1 cellular context compared by ENCODE assay signal in the genomic region with DNA sequence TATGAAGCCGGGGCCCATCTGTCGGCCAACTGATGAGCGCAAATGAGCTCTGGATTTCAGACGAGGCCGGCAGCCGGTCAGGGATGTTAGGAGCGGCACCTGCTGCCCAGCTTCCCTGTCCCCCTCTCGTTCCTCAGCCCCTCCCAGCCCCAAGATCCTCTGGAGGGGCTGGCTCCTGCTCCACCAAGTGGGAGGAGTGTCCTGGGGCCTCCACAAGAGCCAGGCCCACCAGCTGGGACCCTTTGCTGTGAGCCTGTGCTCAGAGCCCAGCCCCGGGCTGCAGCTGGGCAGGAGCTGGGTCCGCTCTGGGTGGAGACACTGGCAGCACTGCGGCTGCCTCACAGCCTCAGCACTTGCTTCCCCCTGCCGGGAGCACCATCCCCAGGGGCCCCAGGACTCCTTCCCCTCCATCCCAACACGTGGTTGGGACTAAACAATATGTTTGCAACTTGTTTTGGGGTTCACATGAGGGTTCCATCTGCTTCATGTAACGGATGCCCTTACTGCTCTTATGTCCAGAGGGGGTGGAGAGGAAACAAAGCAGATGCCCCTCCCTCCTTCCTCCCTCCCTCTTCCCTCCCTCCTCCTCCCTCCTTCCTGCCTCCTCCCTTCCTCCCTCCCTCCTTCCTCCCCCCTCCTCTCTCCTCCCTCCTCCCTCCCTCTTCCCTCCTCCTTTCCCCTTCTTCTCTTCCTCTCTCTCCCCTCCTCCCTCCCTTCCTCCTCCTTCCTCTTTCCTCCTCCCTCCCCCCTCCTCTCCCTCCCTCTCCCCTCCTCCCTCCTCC.
TF ChIP-seq lines count a peak whose summit lies in the region.

No MANE protein-coding gene starts in this region.

TF ChIP-seq in GM23338, 12 proteins besides CTCF, POLR2A, EP300 and RAD21 (continued from another document):
- TF ChIP-seq, protein P1, sequence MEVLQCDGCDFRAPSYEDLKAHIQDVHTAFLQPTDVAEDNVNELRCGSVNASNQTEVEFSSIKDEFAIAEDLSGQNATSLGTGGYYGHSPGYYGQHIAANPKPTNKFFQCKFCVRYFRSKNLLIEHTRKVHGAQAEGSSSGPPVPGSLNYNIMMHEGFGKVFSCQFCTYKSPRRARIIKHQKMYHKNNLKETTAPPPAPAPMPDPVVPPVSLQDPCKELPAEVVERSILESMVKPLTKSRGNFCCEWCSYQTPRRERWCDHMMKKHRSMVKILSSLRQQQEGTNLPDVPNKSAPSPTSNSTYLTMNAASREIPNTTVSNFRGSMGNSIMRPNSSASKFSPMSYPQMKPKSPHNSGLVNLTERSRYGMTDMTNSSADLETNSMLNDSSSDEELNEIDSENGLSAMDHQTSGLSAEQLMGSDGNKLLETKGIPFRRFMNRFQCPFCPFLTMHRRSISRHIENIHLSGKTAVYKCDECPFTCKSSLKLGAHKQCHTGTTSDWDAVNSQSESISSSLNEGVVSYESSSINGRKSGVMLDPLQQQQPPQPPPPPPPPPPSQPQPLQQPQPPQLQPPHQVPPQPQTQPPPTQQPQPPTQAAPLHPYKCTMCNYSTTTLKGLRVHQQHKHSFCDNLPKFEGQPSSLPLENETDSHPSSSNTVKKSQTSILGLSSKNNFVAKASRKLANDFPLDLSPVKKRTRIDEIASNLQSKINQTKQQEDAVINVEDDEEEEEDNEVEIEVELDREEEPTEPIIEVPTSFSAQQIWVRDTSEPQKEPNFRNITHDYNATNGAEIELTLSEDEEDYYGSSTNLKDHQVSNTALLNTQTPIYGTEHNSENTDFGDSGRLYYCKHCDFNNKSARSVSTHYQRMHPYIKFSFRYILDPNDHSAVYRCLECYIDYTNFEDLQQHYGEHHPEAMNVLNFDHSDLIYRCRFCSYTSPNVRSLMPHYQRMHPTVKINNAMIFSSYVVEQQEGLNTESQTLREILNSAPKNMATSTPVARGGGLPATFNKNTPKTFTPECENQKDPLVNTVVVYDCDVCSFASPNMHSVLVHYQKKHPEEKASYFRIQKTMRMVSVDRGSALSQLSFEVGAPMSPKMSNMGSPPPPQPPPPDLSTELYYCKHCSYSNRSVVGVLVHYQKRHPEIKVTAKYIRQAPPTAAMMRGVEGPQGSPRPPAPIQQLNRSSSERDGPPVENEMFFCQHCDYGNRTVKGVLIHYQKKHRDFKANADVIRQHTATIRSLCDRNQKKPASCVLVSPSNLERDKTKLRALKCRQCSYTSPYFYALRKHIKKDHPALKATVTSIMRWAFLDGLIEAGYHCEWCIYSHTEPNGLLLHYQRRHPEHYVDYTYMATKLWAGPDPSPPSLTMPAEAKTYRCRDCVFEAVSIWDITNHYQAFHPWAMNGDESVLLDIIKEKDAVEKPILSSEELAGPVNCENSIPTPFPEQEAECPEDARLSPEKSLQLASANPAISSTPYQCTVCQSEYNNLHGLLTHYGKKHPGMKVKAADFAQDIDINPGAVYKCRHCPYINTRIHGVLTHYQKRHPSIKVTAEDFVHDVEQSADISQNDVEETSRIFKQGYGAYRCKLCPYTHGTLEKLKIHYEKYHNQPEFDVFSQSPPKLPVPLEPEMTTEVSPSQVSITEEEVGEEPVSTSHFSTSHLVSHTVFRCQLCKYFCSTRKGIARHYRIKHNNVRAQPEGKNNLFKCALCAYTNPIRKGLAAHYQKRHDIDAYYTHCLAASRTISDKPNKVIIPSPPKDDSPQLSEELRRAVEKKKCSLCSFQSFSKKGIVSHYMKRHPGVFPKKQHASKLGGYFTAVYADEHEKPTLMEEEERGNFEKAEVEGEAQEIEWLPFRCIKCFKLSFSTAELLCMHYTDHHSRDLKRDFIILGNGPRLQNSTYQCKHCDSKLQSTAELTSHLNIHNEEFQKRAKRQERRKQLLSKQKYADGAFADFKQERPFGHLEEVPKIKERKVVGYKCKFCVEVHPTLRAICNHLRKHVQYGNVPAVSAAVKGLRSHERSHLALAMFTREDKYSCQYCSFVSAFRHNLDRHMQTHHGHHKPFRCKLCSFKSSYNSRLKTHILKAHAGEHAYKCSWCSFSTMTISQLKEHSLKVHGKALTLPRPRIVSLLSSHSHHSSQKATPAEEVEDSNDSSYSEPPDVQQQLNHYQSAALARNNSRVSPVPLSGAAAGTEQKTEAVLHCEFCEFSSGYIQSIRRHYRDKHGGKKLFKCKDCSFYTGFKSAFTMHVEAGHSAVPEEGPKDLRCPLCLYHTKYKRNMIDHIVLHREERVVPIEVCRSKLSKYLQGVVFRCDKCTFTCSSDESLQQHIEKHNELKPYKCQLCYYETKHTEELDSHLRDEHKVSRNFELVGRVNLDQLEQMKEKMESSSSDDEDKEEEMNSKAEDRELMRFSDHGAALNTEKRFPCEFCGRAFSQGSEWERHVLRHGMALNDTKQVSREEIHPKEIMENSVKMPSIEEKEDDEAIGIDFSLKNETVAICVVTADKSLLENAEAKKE (CRISPR knock-in tag; IDR thresholded peaks at IDR 0.05): no peak
- TF ChIP-seq, protein P2, sequence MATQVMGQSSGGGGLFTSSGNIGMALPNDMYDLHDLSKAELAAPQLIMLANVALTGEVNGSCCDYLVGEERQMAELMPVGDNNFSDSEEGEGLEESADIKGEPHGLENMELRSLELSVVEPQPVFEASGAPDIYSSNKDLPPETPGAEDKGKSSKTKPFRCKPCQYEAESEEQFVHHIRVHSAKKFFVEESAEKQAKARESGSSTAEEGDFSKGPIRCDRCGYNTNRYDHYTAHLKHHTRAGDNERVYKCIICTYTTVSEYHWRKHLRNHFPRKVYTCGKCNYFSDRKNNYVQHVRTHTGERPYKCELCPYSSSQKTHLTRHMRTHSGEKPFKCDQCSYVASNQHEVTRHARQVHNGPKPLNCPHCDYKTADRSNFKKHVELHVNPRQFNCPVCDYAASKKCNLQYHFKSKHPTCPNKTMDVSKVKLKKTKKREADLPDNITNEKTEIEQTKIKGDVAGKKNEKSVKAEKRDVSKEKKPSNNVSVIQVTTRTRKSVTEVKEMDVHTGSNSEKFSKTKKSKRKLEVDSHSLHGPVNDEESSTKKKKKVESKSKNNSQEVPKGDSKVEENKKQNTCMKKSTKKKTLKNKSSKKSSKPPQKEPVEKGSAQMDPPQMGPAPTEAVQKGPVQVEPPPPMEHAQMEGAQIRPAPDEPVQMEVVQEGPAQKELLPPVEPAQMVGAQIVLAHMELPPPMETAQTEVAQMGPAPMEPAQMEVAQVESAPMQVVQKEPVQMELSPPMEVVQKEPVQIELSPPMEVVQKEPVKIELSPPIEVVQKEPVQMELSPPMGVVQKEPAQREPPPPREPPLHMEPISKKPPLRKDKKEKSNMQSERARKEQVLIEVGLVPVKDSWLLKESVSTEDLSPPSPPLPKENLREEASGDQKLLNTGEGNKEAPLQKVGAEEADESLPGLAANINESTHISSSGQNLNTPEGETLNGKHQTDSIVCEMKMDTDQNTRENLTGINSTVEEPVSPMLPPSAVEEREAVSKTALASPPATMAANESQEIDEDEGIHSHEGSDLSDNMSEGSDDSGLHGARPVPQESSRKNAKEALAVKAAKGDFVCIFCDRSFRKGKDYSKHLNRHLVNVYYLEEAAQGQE (IDR thresholded peaks at IDR 0.05; ENCODE audit: unreplicated experiment): no peak
- TF ChIP-seq CREB1 (CRISPR knock-in tag; IDR thresholded peaks at IDR 0.05; ENCODE audit: low read depth): no peak
TF ChIP-seq in GM23338: peak in this region for 0.
